Comparison of ENCODE assay signal across 8 cellular contexts in genomic region chr14:35879654-35880249, GRCh38.
A peak's percentile ranks its signal among the peaks of the same experiment; 100 is the strongest.
DNase-seq lines count a peak whose midpoint lies in the region; ATAC-seq lines count a peak whose summit lies in the region.

No MANE protein-coding gene starts in this region.

- ATAC-seq in GM19351 (IDR thresholded peaks at IDR 0.05; ENCODE audit: unreplicated experiment) (peak; percentile 59), GM19328 (IDR thresholded peaks at IDR 0.05; ENCODE audit: unreplicated experiment) (no peak), HG03520 (IDR thresholded peaks at IDR 0.05; ENCODE audit: unreplicated experiment) (no peak), HG03460 (IDR thresholded peaks at IDR 0.05; ENCODE audit: unreplicated experiment) (no peak)

- peak; percentile 26 to 33 for DNase-seq in AML-193 (lab: John Stamatoyannopoulos, UW)
- peak; percentile 16 for DNase-seq in NCI-H774 (lab: John Stamatoyannopoulos, UW)
- peak; percentile 28 for DNase-seq in fibroblast of peridontal ligament (ENCODE audit: extremely low read depth)
- no peak for DNase-seq in NCI-H1930 (lab: John Stamatoyannopoulos, UW)

Comparison
In these comparisons a context has a peak if more than half of its experiments do, and no peak if none do; other contexts are left out.
1. DNase-seq: peak in AML-193 (2 of 2), NCI-H774 (single experiment) and fibroblast of peridontal ligament (single experiment); none in NCI-H1930 (0 of 2).